Comparison of ENCODE assay signal across 9 cellular contexts in genomic region chr20:34558320-34559202, GRCh38. TPM values are rescaled to one million over a fixed set of nuclear protein-coding genes. Genes with fewer than 3 reads are reported as not detected.
DNase-seq lines count a peak whose midpoint lies in the region; ATAC-seq and TF ChIP-seq lines count a peak whose summit lies in the region.
"Had no signal": no experiment of that assay in that cellular context is flagged by ENCODE, and none has a peak within 500 bp of the region (broad histone marks: within the 10 kb centered on the region; RNA-seq: fewer than 3 reads in every experiment).

MAP1LC3A (plus strand) TSS chr20:34558718; CDS start chr20:34558869, 151 bp downstream.

- H3K27me3 Mint-ChIP-seq in nephron (ENCODE audit: low read depth) = no peaks in the 10 kb centered on the region
- H3K27me3 Mint-ChIP-seq in stimulated activated naive B cell treated with anti-CD40 and anti-IgM and Interleukin-4, amounts not matched to agents 10 μg/mL and 1 μg/mL and 100 μg/mL, for 72 hours = no peaks in the 10 kb centered on the region

- no peaks in the 10 kb centered on the region for H3K36me3 ChIP-seq in OCI-LY3 (replicated peaks; ENCODE audit: low read depth, low read length)

- H3K9me3 ChIP-seq in OCI-LY3 (ENCODE audit: insufficient read depth, low read length) = no peaks in the 10 kb centered on the region

- no peaks in the 10 kb centered on the region for H3K79me2 ChIP-seq in OCI-LY3 (ENCODE audit: low read length)

- ATAC-seq in HG02678 (IDR thresholded peaks at IDR 0.05; ENCODE audit: unreplicated experiment) = peak; percentile 69
- peak; percentile 83 to 86 for ATAC-seq in stimulated activated naive B cell treated with anti-CD40 and anti-IgM and Interleukin-4, amounts not matched to agents 10 μg/mL and 1 μg/mL and 100 μg/mL, for 72 hours (replicated peaks)

- H3K4me3 Mint-ChIP-seq in nephron = peak within 1 kb of the TSS; percentile 82 to 88 (median 87)
- peak within 1 kb of the TSS; percentile 90 to 91 for H3K4me3 Mint-ChIP-seq in stimulated activated naive B cell treated with anti-CD40 and anti-IgM and Interleukin-4, amounts not matched to agents 10 μg/mL and 1 μg/mL and 100 μg/mL, for 72 hours

- TF ChIP-seq CTCF in OCI-LY3 (IDR thresholded peaks at IDR 0.05; ENCODE audit: low read depth, low read length) (no peak), fibroblast of villous mesenchyme (IDR thresholded peaks at IDR 0.05; ENCODE audit: insufficient read depth, low read depth, low read length) (no peak), nephron (IDR thresholded peaks at IDR 0.05; ENCODE audit: unreplicated experiment in 3 of 3) (no peak)

- peak within 1 kb of the TSS in 2 of 3 experiments; percentile 44 to 88 for H3K27ac Mint-ChIP-seq in nephron
- H3K27ac Mint-ChIP-seq in stimulated activated naive B cell treated with anti-CD40 and anti-IgM and Interleukin-4, amounts not matched to agents 10 μg/mL and 1 μg/mL and 100 μg/mL, for 72 hours = peak within 1 kb of the TSS; percentile 94

- H3K9me3 Mint-ChIP-seq in nephron = no peaks in the 10 kb centered on the region
- no peaks in the 10 kb centered on the region for H3K9me3 Mint-ChIP-seq in stimulated activated naive B cell treated with anti-CD40 and anti-IgM and Interleukin-4, amounts not matched to agents 10 μg/mL and 1 μg/mL and 100 μg/mL, for 72 hours

- peak; percentile 89 for DNase-seq in DMS153 treated with DMSO at 0.1 percent for 48 hours (lab: John Stamatoyannopoulos, UW; ENCODE audit: unreplicated experiment)
- DNase-seq in activated naive CD4-positive, alpha-beta T cell (lab: John Stamatoyannopoulos, UW) = peak; percentile 73 to 87 (median 78)
- DNase-seq in fibroblast of villous mesenchyme (ENCODE audit: low read depth) = peak; percentile 98
- DNase-seq in stimulated activated naive B cell treated with anti-CD40 and anti-IgM and Interleukin-4, amounts not matched to agents 10 μg/mL and 1 μg/mL and 100 μg/mL, for 72 hours = peak; percentile 75
- no peak for DNase-seq in NCI-H2171 treated with DMSO at 0.1 percent for 48 hours (lab: John Stamatoyannopoulos, UW)

- no peaks in the 10 kb centered on the region for H3K36me3 Mint-ChIP-seq in nephron (ENCODE audit: low read depth)
- H3K36me3 Mint-ChIP-seq in stimulated activated naive B cell treated with anti-CD40 and anti-IgM and Interleukin-4, amounts not matched to agents 10 μg/mL and 1 μg/mL and 100 μg/mL, for 72 hours = peaks cover 0 to 6% of the 10 kb centered on the region in 2 donors

- peak within 1 kb of the TSS; percentile 70 for H3K9ac ChIP-seq in OCI-LY3 (ENCODE audit: low read length)

- peaks cover 11% of the 10 kb centered on the region for H3K4me1 Mint-ChIP-seq in nephron
- peaks cover 7 to 9% of the 10 kb centered on the region in 2 donors for H3K4me1 Mint-ChIP-seq in stimulated activated naive B cell treated with anti-CD40 and anti-IgM and Interleukin-4, amounts not matched to agents 10 μg/mL and 1 μg/mL and 100 μg/mL, for 72 hours

- peaks cover 2% of the 10 kb centered on the region; the same call in 1 of the 2 replicates for H3K4me1 ChIP-seq in OCI-LY3 (ENCODE audit: low read length)

- peak within 1 kb of the TSS; percentile 89 for H3K4me2 ChIP-seq in OCI-LY3 (ENCODE audit: low read length)

- no peaks in the 10 kb centered on the region for H3K27me3 ChIP-seq in OCI-LY3 (ENCODE audit: low read depth, low read length)

- peak within 1 kb of the TSS; percentile 81 for H3K4me3 ChIP-seq in OCI-LY3 (ENCODE audit: low read length)
- peak within 1 kb of the TSS; percentile 75 for H3K4me3 ChIP-seq in fibroblast of villous mesenchyme (ENCODE audit: low read depth, low read length)
- H3K4me3 ChIP-seq: SK-N-MC had no signal

- peak within 1 kb of the TSS; percentile 67 for H2AFZ ChIP-seq in OCI-LY3 (ENCODE audit: low read depth, low read length)

- no peak within 1 kb of the TSS for H3K27ac ChIP-seq in OCI-LY3 (ENCODE audit: low read length)
- H3K27ac ChIP-seq: SK-N-MC had no signal

- H4K20me1 ChIP-seq in OCI-LY3 (ENCODE audit: insufficient read depth, low read length) = peaks cover 3% of the 10 kb centered on the region; the same call in 1 of the 2 replicates

RNA-seq across cellular contexts. Expression of gene MAP1LC3A, which starts in this region (rescaled TPM):
- 13.4 and 17.1 TPM in 2 replicates for total RNA-seq in fibroblast of villous mesenchyme
